ENCODE assay signal across 16 cellular contexts in the genomic region with DNA sequence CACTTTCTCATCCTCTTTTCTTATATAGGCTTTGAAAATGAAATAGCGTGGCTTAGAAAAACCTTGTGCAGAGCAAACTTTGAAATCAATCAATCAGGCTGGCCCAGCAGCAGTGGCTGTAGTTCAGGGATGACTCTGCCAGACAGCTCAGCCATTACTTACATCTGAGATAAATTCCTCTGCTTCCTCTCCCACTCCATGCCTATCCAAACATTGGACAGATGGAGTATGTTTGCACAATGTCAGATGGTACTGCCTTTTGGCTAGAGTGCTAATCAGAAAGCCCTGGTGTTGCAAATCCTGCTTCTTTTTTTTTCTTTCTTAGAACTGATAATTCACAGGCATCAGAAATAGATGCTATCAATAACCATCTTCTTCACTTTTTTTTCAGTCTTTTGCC.
DNase-seq lines count a peak whose midpoint lies in the region; TF ChIP-seq lines count a peak whose summit lies in the region.
"Had no signal": no experiment of that assay in that cellular context is flagged by ENCODE, and none has a peak within 500 bp of the region (broad histone marks: within the 10 kb centered on the region; RNA-seq: fewer than 3 reads in every experiment).

No MANE protein-coding gene starts in this region.

- TF ChIP-seq CTCF in cardiac fibroblast (IDR thresholded peaks at IDR 0.05; ENCODE audit: low read depth, low read length) (no peak), GM10248 (IDR thresholded peaks at IDR 0.05; ENCODE audit: control extremely low read depth, extremely low read depth, low read depth, missing control alignments) (no peak)

- in situ Hi-C loops in G401 (cut with HindIII; ENCODE audit: low sequenced_read_pairs): no loop called here

- CTCF ChIA-PET in GM10248 (lab: Yijun Ruan, JAX): no interaction called here

- no peak overlapping the region for H3K4me3 ChIP-seq in cardiac fibroblast (replicated peaks in 1 of 2; ENCODE audit: low read depth in 2 of 2, low read length in 2 of 2)
- H3K4me3 ChIP-seq: gastrocnemius medialis, ovary had no signal

- POLR2A ChIA-PET in GM10248 (lab: Yijun Ruan, JAX): no interaction called here

- DNase-seq in Ammon's horn (ENCODE audit: low spot score) (peak; percentile 52), G401 (ENCODE audit: low spot score) (peak; percentile 19), NCI-H524 treated with DMSO at 0.1 percent for 48 hours (lab: John Stamatoyannopoulos, UW) (peak; percentile 68), cardiac fibroblast (ENCODE audit: low read depth in 2 of 2) (peak; percentile 2 to 60), GDM1 (lab: John Stamatoyannopoulos, UW) (no peak), GM10248 (ENCODE audit: extremely low spot score) (no peak), globus pallidus (ENCODE audit: low spot score) (no peak)
- no peak for DNase-seq in stimulated activated CD4-positive, alpha-beta T cell treated with anti-CD3 and anti-CD28 coated beads, Interleukin-1b, Interleukin-23, amount 100 ng/mL, for 48 hours
- DNase-seq: Calu3; cerebellar nuclear complex; gastrocnemius medialis; left ventricle myocardium superior; NCI-H2227 treated with DMSO at 0.1 percent for 48 hours; ovary; stimulated activated CD4-positive, alpha-beta T cell treated with anti-CD3 and anti-CD28 coated beads, Interleukin-2, amount 100 ng/mL, for 48 hours; stimulated activated CD8-positive, alpha-beta memory T cell treated with anti-CD3 and anti-CD28 coated beads, Interleukin-4, amount 100 ng/mL, for 48 hours had no signal

Comparison
In these comparisons a context has a peak if more than half of its experiments do, and no peak if none do; other contexts are left out.
1. DNase-seq: peak in Ammon's horn (single experiment), G401 (single experiment), NCI-H524 treated with DMSO at 0.1 percent for 48 hours (single experiment) and cardiac fibroblast (2 of 2); none in GDM1 (single experiment), stimulated activated CD4-positive, alpha-beta T cell treated with anti-CD3 and anti-CD28 coated beads, Interleukin-1b, Interleukin-23, amount 100 ng/mL, for 48 hours (single experiment), GM10248 (single experiment) and globus pallidus (single experiment).